Comparison of ENCODE assay signal across 16 cellular contexts in genomic region chr16:80285089-80285488, GRCh38.
DNase-seq lines count a peak whose midpoint lies in the region; ATAC-seq and TF ChIP-seq lines count a peak whose summit lies in the region.
"Had no signal": no experiment of that assay in that cellular context is flagged by ENCODE, and none has a peak within 500 bp of the region (broad histone marks: within the 10 kb centered on the region; RNA-seq: fewer than 3 reads in every experiment).

No MANE protein-coding gene starts in this region.

- H3K9ac ChIP-seq in fibroblast of lung (ENCODE audit: insufficient read depth, low read length) = no peak overlapping the region
- peak overlapping the region; percentile 57 for H3K9ac ChIP-seq in skeletal muscle satellite cell (ENCODE audit: low read depth, low read length)

- H3K27ac ChIP-seq in RWPE2 (ENCODE audit: poor library complexity, severe bottlenecking) (no peak overlapping the region), fibroblast of lung (ENCODE audit: insufficient read depth, low read length) (no peak overlapping the region)
- H3K27ac ChIP-seq: right lobe of liver had no signal

- H3K36me3 ChIP-seq in RWPE2 (ENCODE audit: low read depth) = no peaks in the 10 kb centered on the region
- no peaks in the 10 kb centered on the region for H3K36me3 ChIP-seq in fibroblast of lung (ENCODE audit: control insufficient read depth, insufficient read depth, low read length)
- H3K36me3 ChIP-seq in skeletal muscle satellite cell (ENCODE audit: insufficient read depth, low read length) = no peaks in the 10 kb centered on the region
- H3K36me3 ChIP-seq: right lobe of liver had no signal

- H3K9me3 ChIP-seq in RWPE2 (ENCODE audit: severe bottlenecking) (no peaks in the 10 kb centered on the region), fibroblast of lung (ENCODE audit: control insufficient read depth, insufficient read depth, low read depth, low read length) (no peaks in the 10 kb centered on the region), skeletal muscle satellite cell (replicated peaks; ENCODE audit: low read length) (no peaks in the 10 kb centered on the region)
- H3K9me3 ChIP-seq: right lobe of liver had no signal

- TF ChIP-seq CTCF in RWPE2 (IDR thresholded peaks at IDR 0.05; ENCODE audit: poor library complexity, severe bottlenecking) (no peak), fibroblast of lung (conservative IDR thresholded peaks at IDR 0.05 in 1 of 2, IDR thresholded peaks at IDR 0.05 in 1 of 2; ENCODE audit: low read depth in 1 of 2, low read length in 2 of 2) (no peak), GM20000 (IDR thresholded peaks at IDR 0.05; ENCODE audit: extremely low read depth, missing control alignments) (no peak)

- H3K79me2 ChIP-seq in fibroblast of lung (ENCODE audit: control insufficient read depth, insufficient read depth, low read length) = no peaks in the 10 kb centered on the region

- H4K20me1 ChIP-seq in fibroblast of lung (ENCODE audit: control insufficient read depth, extremely low read depth, insufficient read depth, low read length) = no peaks in the 10 kb centered on the region

- no peaks in the 10 kb centered on the region for H3K4me1 ChIP-seq in RWPE2 (ENCODE audit: insufficient read depth, poor library complexity, severe bottlenecking)
- peaks cover 6% of the 10 kb centered on the region for H3K4me1 ChIP-seq in fibroblast of lung (ENCODE audit: control insufficient read depth, extremely low read depth, insufficient read depth, low read length)
- H3K4me1 ChIP-seq in skeletal muscle satellite cell (ENCODE audit: control insufficient read depth, insufficient read depth, low read length) = peaks cover 46% of the 10 kb centered on the region
- H3K4me1 ChIP-seq: right lobe of liver had no signal

- no peak overlapping the region for H2AFZ ChIP-seq in fibroblast of lung (ENCODE audit: low read length)

- peak; percentile 92 for ATAC-seq in RWPE2 (ENCODE audit: low read depth)
- no peak for ATAC-seq in HG03280 (IDR thresholded peaks at IDR 0.05; ENCODE audit: unreplicated experiment)
- ATAC-seq: naive thymus-derived CD4-positive, alpha-beta T cell; right lobe of liver had no signal

- H3K4me3 ChIP-seq in RWPE2 (ENCODE audit: severe bottlenecking) (no peak overlapping the region), fibroblast of lung (replicated peaks in 1 of 4; ENCODE audit: control extremely low read depth in 1 of 4, insufficient read depth in 1 of 4, low read depth in 3 of 4, low read length in 4 of 4) (no peak overlapping the region), skeletal muscle satellite cell (ENCODE audit: low read length) (no peak overlapping the region)
- H3K4me3 ChIP-seq: right lobe of liver had no signal

- H3K4me2 ChIP-seq in fibroblast of lung (ENCODE audit: extremely low read depth, insufficient read depth, low read length) = no peak overlapping the region
- H3K4me2 ChIP-seq in skeletal muscle satellite cell (ENCODE audit: low read length) = peak overlapping the region; percentile 49

- DNase-seq in GM03348 (ENCODE audit: low spot score) (peak; percentile 49), RWPE2 (ENCODE audit: low spot score) (no peak), fibroblast of lung (ENCODE audit: low read depth in 2 of 2) (peak; percentile 26 to 93), AML-193 (lab: John Stamatoyannopoulos, UW) (no peak), GM20000 (ENCODE audit: low spot score) (no peak), NCI-H524 (lab: John Stamatoyannopoulos, UW) (no peak)
- DNase-seq: activated CD4-positive, CD25-positive, alpha-beta regulatory T cell treated with anti-CD3 and anti-CD28 coated beads, Interleukin-2, amount 50 U/mL, for 72 hours; activated naive CD8-positive, alpha-beta T cell treated with anti-CD3 and anti-CD28 coated beads for 36 hours; activated T-cell treated with anti-CD3 and anti-CD28 coated beads for 4 hours; cortex of kidney; kidney; naive thymus-derived CD4-positive, alpha-beta T cell; right lobe of liver; stimulated activated naive CD4-positive, alpha-beta T cell had no signal

- H3K27me3 ChIP-seq in RWPE2 (ENCODE audit: insufficient read depth, poor library complexity, severe bottlenecking) (no peaks in the 10 kb centered on the region), fibroblast of lung (ENCODE audit: control insufficient read depth, insufficient read depth, low read length) (no peaks in the 10 kb centered on the region), skeletal muscle satellite cell (ENCODE audit: control insufficient read depth, insufficient read depth, low read length) (no peaks in the 10 kb centered on the region)
- H3K27me3 ChIP-seq: right lobe of liver had no signal

Comparison
In these comparisons a context has a peak if more than half of its experiments do, and no peak if none do; other contexts are left out.
1. DNase-seq: peak in GM03348 (single experiment) and fibroblast of lung (2 of 2); none in RWPE2 (single experiment), AML-193 (0 of 2), GM20000 (single experiment) and NCI-H524 (0 of 2).